Comparison of ENCODE assay signal across 12 cellular contexts in the genomic region with DNA sequence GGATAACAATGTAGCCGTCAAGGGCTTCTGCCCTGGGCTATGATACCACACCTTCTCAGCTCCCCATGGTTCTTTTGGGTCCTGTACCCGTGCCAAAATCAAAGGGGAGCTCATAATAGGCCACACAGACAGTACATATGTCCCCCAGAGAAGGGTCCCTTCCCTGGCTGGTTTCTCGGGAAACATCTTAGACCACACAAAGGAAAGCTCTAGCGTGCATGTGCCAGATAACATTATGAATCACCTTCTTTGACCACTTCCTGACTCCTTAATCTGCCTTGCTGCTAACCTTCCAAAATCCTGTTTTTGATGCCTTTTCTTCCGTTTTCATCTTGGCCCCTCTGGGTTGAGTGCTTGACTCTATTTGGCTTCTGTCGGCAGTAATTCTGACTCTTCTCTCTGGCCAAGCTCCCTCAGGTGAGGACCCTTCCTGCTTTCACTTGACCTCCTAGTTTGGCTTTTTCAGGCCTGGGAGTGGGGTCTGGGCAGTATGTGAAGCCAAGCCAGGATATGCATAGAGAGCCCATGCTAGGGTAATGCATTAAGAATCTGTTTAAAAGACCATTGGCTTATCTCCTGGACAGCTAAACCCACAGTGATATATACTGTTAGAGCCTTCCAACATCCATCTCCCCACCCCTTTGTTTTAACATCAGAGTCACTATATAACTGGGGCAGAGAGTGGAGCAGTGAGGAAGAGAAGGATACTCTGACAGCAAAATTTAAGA.
DNase-seq lines count a peak whose midpoint lies in the region; ATAC-seq, FAIRE-seq and TF ChIP-seq lines count a peak whose summit lies in the region.
"Had no signal": no experiment of that assay in that cellular context is flagged by ENCODE, and none has a peak within 500 bp of the region (broad histone marks: within the 10 kb centered on the region; RNA-seq: fewer than 3 reads in every experiment).

No MANE protein-coding gene starts in this region.

- FAIRE-seq in bronchial epithelial cell (lab: Jason Lieb, UNC): peak; percentile 23

- peaks cover 0 to 3% of the 10 kb centered on the region in 2 donors for H3K4me1 ChIP-seq in left lung
- H3K4me1 ChIP-seq: BE2C, transverse colon had no signal

- DNase-seq in activated naive CD4-positive, alpha-beta T cell treated with anti-CD3 and anti-CD28 coated beads, Interleukin-2, amount 10 ng/mL, durations not matched to agents 7 days and 5 days: peak; percentile 24
- DNase-seq in activated naive CD4-positive, alpha-beta T cell treated with anti-CD3 and anti-CD28 coated beads, Interleukin-2, amount 50 U/mL, for 16 hours: no peak
- DNase-seq in RPMI7951 (ENCODE audit: low read depth) (peak; percentile 85), bronchial epithelial cell (ENCODE audit: low read depth) (peak; percentile 61), left lung (no peak), dorsolateral prefrontal cortex (no peak), NCI-H345 treated with DMSO at 0.1 percent for 48 hours (lab: John Stamatoyannopoulos, UW; ENCODE audit: unreplicated experiment) (no peak)
- DNase-seq: left ventricle myocardium superior, transverse colon had no signal

- H3K27me3 ChIP-seq in bronchial epithelial cell (ENCODE audit: control insufficient read depth, insufficient read depth, low read length): no peaks in the 10 kb centered on the region
- no peaks in the 10 kb centered on the region for H3K27me3 ChIP-seq in left lung
- H3K27me3 ChIP-seq in dorsolateral prefrontal cortex: no peaks in the 10 kb centered on the region
- H3K27me3 ChIP-seq: BE2C, transverse colon had no signal

- H3K4me3 Mint-ChIP-seq in activated naive CD4-positive, alpha-beta T cell treated with anti-CD3 and anti-CD28 coated beads, Interleukin-2, amount 10 ng/mL, durations not matched to agents 7 days and 5 days: no peak overlapping the region
- no peak overlapping the region for H3K4me3 Mint-ChIP-seq in stimulated activated naive CD8-positive, alpha-beta T cell treated with anti-CD3 and anti-CD28 coated beads, Interleukin-15, Interleukin-2, amounts not matched to agents 100 ng/mL and 50 ng/mL, for 24 hours
- H3K4me3 Mint-ChIP-seq: brain had no signal

- no peak overlapping the region for H3K4me3 ChIP-seq in bronchial epithelial cell (ENCODE audit: low read depth, low read length)
- no peak overlapping the region for H3K4me3 ChIP-seq in left lung
- no peak overlapping the region for H3K4me3 ChIP-seq in dorsolateral prefrontal cortex
- H3K4me3 ChIP-seq: transverse colon had no signal

- no peak overlapping the region for H3K27ac Mint-ChIP-seq in activated naive CD4-positive, alpha-beta T cell treated with anti-CD3 and anti-CD28 coated beads, Interleukin-2, amount 10 ng/mL, durations not matched to agents 7 days and 5 days
- H3K27ac Mint-ChIP-seq in stimulated activated naive CD8-positive, alpha-beta T cell treated with anti-CD3 and anti-CD28 coated beads, Interleukin-15, Interleukin-2, amounts not matched to agents 100 ng/mL and 50 ng/mL, for 24 hours: peak overlapping the region; percentile 23
- H3K27ac Mint-ChIP-seq: brain had no signal

- H3K4me1 Mint-ChIP-seq in activated naive CD4-positive, alpha-beta T cell treated with anti-CD3 and anti-CD28 coated beads, Interleukin-2, amount 10 ng/mL, durations not matched to agents 7 days and 5 days: peaks cover 11% of the 10 kb centered on the region
- peaks cover 25% of the 10 kb centered on the region for H3K4me1 Mint-ChIP-seq in stimulated activated naive CD8-positive, alpha-beta T cell treated with anti-CD3 and anti-CD28 coated beads, Interleukin-15, Interleukin-2, amounts not matched to agents 100 ng/mL and 50 ng/mL, for 24 hours (ENCODE audit: low read depth)

- H3K36me3 ChIP-seq in bronchial epithelial cell (ENCODE audit: control insufficient read depth, insufficient read depth, low read length) (no peaks in the 10 kb centered on the region), left lung (no peaks in the 10 kb centered on the region)
- H3K36me3 ChIP-seq: BE2C, transverse colon had no signal

- no peak for ATAC-seq in left lung
- ATAC-seq: left ventricle myocardium superior had no signal

- no peak for TF ChIP-seq CTCF in bronchial epithelial cell (IDR thresholded peaks at IDR 0.05; ENCODE audit: insufficient read depth, low read length, severe bottlenecking)
- TF ChIP-seq CTCF in left lung (IDR thresholded peaks at IDR 0.05): no peak
- TF ChIP-seq CTCF in dorsolateral prefrontal cortex (IDR thresholded peaks at IDR 0.05 in 54 of 56, conservative IDR thresholded peaks at IDR 0.05 in 2 of 56; ENCODE audit: low read depth in 1 of 56, partially characterized antibody in 56 of 56): no peak

- H3K9me3 Mint-ChIP-seq in activated naive CD4-positive, alpha-beta T cell treated with anti-CD3 and anti-CD28 coated beads, Interleukin-2, amount 10 ng/mL, durations not matched to agents 7 days and 5 days: peaks cover 4% of the 10 kb centered on the region
- H3K9me3 Mint-ChIP-seq in stimulated activated naive CD8-positive, alpha-beta T cell treated with anti-CD3 and anti-CD28 coated beads, Interleukin-15, Interleukin-2, amounts not matched to agents 100 ng/mL and 50 ng/mL, for 24 hours: peaks cover 6% of the 10 kb centered on the region

- H3K27ac ChIP-seq in left lung (no peak overlapping the region), dorsolateral prefrontal cortex (no peak overlapping the region)
- H3K27ac ChIP-seq: transverse colon had no signal

- CTCF ChIA-PET in activated naive CD4-positive, alpha-beta T cell treated with anti-CD3 and anti-CD28 coated beads, Interleukin-2, amount 10 ng/mL, durations not matched to agents 7 days and 5 days (lab: Charles Lee): interaction anchor here (0.9 to 5.0 kb wide), 10 partner anchors 10 to 725 kb away, joined by 3 to 32 read pairs (median 4); no protein-coding TSS in a partner anchor

- H3K9me3 ChIP-seq in left lung: no peaks in the 10 kb centered on the region
- H3K9me3 ChIP-seq: BE2C, transverse colon had no signal

- H3K36me3 Mint-ChIP-seq in activated naive CD4-positive, alpha-beta T cell treated with anti-CD3 and anti-CD28 coated beads, Interleukin-2, amount 10 ng/mL, durations not matched to agents 7 days and 5 days: no peaks in the 10 kb centered on the region
- no peaks in the 10 kb centered on the region for H3K36me3 Mint-ChIP-seq in stimulated activated naive CD8-positive, alpha-beta T cell treated with anti-CD3 and anti-CD28 coated beads, Interleukin-15, Interleukin-2, amounts not matched to agents 100 ng/mL and 50 ng/mL, for 24 hours (ENCODE audit: low read depth)

- intact Hi-C loops in left lung (cut with DNase I): loop anchor here in 1 of 2 donors (10.0 kb wide), 1 partner anchor 720 kb away; no protein-coding TSS in a partner anchor
- intact Hi-C loops in dorsolateral prefrontal cortex (cut with DNase I): loop anchor here in 1 of 2 donors (5.0 kb wide), 3 partner anchors 198 to 1358 kb away; no protein-coding TSS in a partner anchor

- no peaks in the 10 kb centered on the region for H3K27me3 Mint-ChIP-seq in activated naive CD4-positive, alpha-beta T cell treated with anti-CD3 and anti-CD28 coated beads, Interleukin-2, amount 10 ng/mL, durations not matched to agents 7 days and 5 days
- H3K27me3 Mint-ChIP-seq in stimulated activated naive CD8-positive, alpha-beta T cell treated with anti-CD3 and anti-CD28 coated beads, Interleukin-15, Interleukin-2, amounts not matched to agents 100 ng/mL and 50 ng/mL, for 24 hours: no peaks in the 10 kb centered on the region

Comparison
In these comparisons a context has a peak if more than half of its experiments do, and no peak if none do; other contexts are left out.
1. DNase-seq: peak in activated naive CD4-positive, alpha-beta T cell treated with anti-CD3 and anti-CD28 coated beads, Interleukin-2, amount 10 ng/mL, durations not matched to agents 7 days and 5 days (single experiment), RPMI7951 (single experiment) and bronchial epithelial cell (single experiment); none in activated naive CD4-positive, alpha-beta T cell treated with anti-CD3 and anti-CD28 coated beads, Interleukin-2, amount 50 U/mL, for 16 hours (single experiment), left lung (0 of 2), dorsolateral prefrontal cortex (0 of 10) and NCI-H345 treated with DMSO at 0.1 percent for 48 hours (single experiment).